In the genomic region with DNA sequence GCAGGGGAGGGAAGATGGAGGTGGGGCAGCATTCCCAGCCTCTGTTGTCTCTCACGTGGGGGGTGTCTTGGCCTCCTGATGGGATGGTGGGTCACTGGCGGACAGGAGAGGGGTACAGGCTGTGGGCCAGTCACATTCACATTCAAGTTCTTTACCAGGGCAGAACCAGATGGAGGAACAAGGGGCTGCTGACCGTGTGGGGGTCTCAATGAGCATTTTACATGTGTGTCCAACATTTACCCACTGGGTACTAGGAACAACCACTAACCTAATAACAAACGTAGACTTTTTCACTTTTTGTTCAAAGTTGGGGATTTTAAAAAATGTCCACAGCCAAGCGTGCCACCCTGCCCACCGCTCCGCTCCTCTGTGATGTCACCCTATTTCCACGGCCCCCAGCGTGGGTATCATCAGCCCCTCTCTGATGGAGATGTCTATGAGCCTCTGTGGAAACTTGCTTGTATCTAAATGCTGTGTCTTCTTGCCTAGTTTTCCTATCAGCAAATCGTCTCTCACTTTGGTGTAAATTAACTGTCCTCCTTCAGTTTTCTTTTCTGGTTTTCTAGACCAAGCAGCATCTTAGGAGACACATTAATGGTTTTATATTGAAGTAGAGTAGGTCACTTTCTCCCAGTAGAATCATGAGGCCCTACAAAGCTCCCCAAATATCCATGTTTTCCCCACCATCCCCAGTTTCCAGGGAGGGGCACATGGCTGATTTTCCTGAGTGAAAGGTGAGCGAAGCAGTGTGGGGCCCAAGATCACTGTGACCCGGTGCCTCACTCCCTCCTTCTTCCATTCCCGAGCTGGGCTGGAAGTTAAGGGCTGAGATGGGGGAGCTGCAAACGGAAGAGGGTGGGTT, we compare ENCODE assay signal across 9 cellular contexts.
"Had no signal": no experiment of that assay in that cellular context is flagged by ENCODE, and none has a peak within 500 bp of the region (broad histone marks: within the 10 kb centered on the region; RNA-seq: fewer than 3 reads in every experiment).

No MANE protein-coding gene starts in this region.

- H3K4me3 ChIP-seq: esophagus squamous epithelium, lung, thoracic aorta had no signal

- H3K36me3 ChIP-seq: esophagus squamous epithelium, thoracic aorta had no signal

- H3K9me3 ChIP-seq: thoracic aorta had no signal

- H3K27ac ChIP-seq: esophagus squamous epithelium, thoracic aorta had no signal

- H3K4me1 ChIP-seq: esophagus squamous epithelium had no signal

- DNase-seq: activated CD4-positive, alpha-beta T cell treated with anti-CD3 and anti-CD28 coated beads for 48 hours; activated naive CD4-positive, alpha-beta T cell treated with anti-CD3 and anti-CD28 coated beads for 36 hours; esophagus squamous epithelium; hypothalamus; nephron progenitor cell; stimulated activated CD4-positive, alpha-beta T cell treated with anti-CD3 and anti-CD28 coated beads, Interleukin-1b, Interleukin-23, amount 100 ng/mL, for 48 hours; T-helper 17 cell had no signal
